ENCODE assay signal across 9 cellular contexts in genomic region chr12:26787125-26787495, GRCh38. TPM values are rescaled to one million over a fixed set of nuclear protein-coding genes. Genes with fewer than 3 reads are reported as not detected.
DNase-seq lines count a peak whose midpoint lies in the region; ATAC-seq and TF ChIP-seq lines count a peak whose summit lies in the region.
"Had no signal": no experiment of that assay in that cellular context is flagged by ENCODE, and none has a peak within 500 bp of the region (broad histone marks: within the 10 kb centered on the region; RNA-seq: fewer than 3 reads in every experiment).

No MANE protein-coding gene starts in this region.

- peaks cover 2% of the 10 kb centered on the region; the same call in 1 of the 2 replicates for H3K36me3 ChIP-seq in MG63
- no peaks in the 10 kb centered on the region for H3K36me3 ChIP-seq in lower lobe of right lung

- peaks cover 48% of the 10 kb centered on the region for H3K36me3 Mint-ChIP-seq in dendritic cell treated with granulocyte-macrophage colony-stimulating factor and Interleukin-4, amounts not matched to agents 40 ng/mL and 50 ng/mL, for 4 days (ENCODE audit: low read depth)
- peaks cover 48% of the 10 kb centered on the region for H3K36me3 Mint-ChIP-seq in CD4-positive, alpha-beta T cell (ENCODE audit: low read depth)

- H3K4me3 ChIP-seq in MG63 (no peak overlapping the region), lower lobe of right lung (no peak overlapping the region)

- no peak overlapping the region for H3K4me3 Mint-ChIP-seq in dendritic cell treated with granulocyte-macrophage colony-stimulating factor and Interleukin-4, amounts not matched to agents 40 ng/mL and 50 ng/mL, for 4 days
- no peak overlapping the region for H3K4me3 Mint-ChIP-seq in CD4-positive, alpha-beta T cell

- H3K9me3 ChIP-seq in MG63 (no peaks in the 10 kb centered on the region), lower lobe of right lung (no peaks in the 10 kb centered on the region)
- H3K9me3 ChIP-seq in CD4-positive, alpha-beta T cell (ENCODE audit: control insufficient read depth, low read length): no peaks in the 10 kb centered on the region

- H3K27ac Mint-ChIP-seq in dendritic cell treated with granulocyte-macrophage colony-stimulating factor and Interleukin-4, amounts not matched to agents 40 ng/mL and 50 ng/mL, for 4 days: peak overlapping the region; percentile 7
- H3K27ac Mint-ChIP-seq in CD4-positive, alpha-beta T cell: no peak overlapping the region

- H3K27ac ChIP-seq in lower lobe of right lung: peak overlapping the region; percentile 16
- no peak overlapping the region for H3K27ac ChIP-seq in CD4-positive, alpha-beta T cell (ENCODE audit: low read depth, low read length)

- no peaks in the 10 kb centered on the region for H3K27me3 Mint-ChIP-seq in dendritic cell treated with granulocyte-macrophage colony-stimulating factor and Interleukin-4, amounts not matched to agents 40 ng/mL and 50 ng/mL, for 4 days
- H3K27me3 Mint-ChIP-seq in CD4-positive, alpha-beta T cell: no peaks in the 10 kb centered on the region

- peaks cover 51% of the 10 kb centered on the region for H3K4me1 Mint-ChIP-seq in dendritic cell treated with granulocyte-macrophage colony-stimulating factor and Interleukin-4, amounts not matched to agents 40 ng/mL and 50 ng/mL, for 4 days (ENCODE audit: low read depth)
- H3K4me1 Mint-ChIP-seq in CD4-positive, alpha-beta T cell (ENCODE audit: low read depth): peaks cover 33% of the 10 kb centered on the region

- POLR2A ChIA-PET in CD4-positive, alpha-beta T cell (lab: Charles Lee): no interaction called here

- peaks cover 54% of the 10 kb centered on the region for H3K4me1 ChIP-seq in lower lobe of right lung

- peak in 1 of 2 donors; percentile 68 for ATAC-seq in lower lobe of right lung
- no peak for ATAC-seq in CD4-positive, alpha-beta T cell (ENCODE audit: poor library complexity)

- CTCF ChIA-PET in CD4-positive, alpha-beta T cell (lab: Charles Lee): no interaction called here

- peak; percentile 83 for DNase-seq in A172 (ENCODE audit: low spot score)
- DNase-seq in MG63: peak; percentile 42
- DNase-seq in lower lobe of right lung: no peak
- DNase-seq in DMS153 (lab: John Stamatoyannopoulos, UW): no peak
- DNase-seq in activated CD4-positive, alpha-beta T cell treated with anti-CD3 and anti-CD28 coated beads, Interleukin-2, amount 50 U/mL, for 1 hour: no peak
- DNase-seq in activated T-cell treated with anti-CD3 and anti-CD28 coated beads, Interleukin-2, amount 50 U/mL, for 48 hours: no peak
- DNase-seq in CD4-positive, alpha-beta T cell: no peak
- DNase-seq: NCI-H1048 had no signal

- H3K27me3 ChIP-seq in MG63 (no peaks in the 10 kb centered on the region), lower lobe of right lung (ENCODE audit: low read depth) (no peaks in the 10 kb centered on the region)
- H3K27me3 ChIP-seq in CD4-positive, alpha-beta T cell (ENCODE audit: control insufficient read depth, insufficient read depth, low read length): no peaks in the 10 kb centered on the region

- H3K9me3 Mint-ChIP-seq in dendritic cell treated with granulocyte-macrophage colony-stimulating factor and Interleukin-4, amounts not matched to agents 40 ng/mL and 50 ng/mL, for 4 days: no peaks in the 10 kb centered on the region
- no peaks in the 10 kb centered on the region for H3K9me3 Mint-ChIP-seq in CD4-positive, alpha-beta T cell

- intact Hi-C loops in dendritic cell treated with granulocyte-macrophage colony-stimulating factor and Interleukin-4, amounts not matched to agents 40 ng/mL and 50 ng/mL, for 4 days (cut with micrococcal nuclease): no loop called here
- intact Hi-C loops in lower lobe of right lung (cut with DNase I): no loop called here
- intact Hi-C loops in CD4-positive, alpha-beta T cell (cut with DNase I, micrococcal nuclease): no loop called here

- TF ChIP-seq CTCF in lower lobe of right lung (IDR thresholded peaks at IDR 0.05): no peak
- no peak for TF ChIP-seq CTCF in CD4-positive, alpha-beta T cell (IDR thresholded peaks at IDR 0.05)

RNA-seq across cellular contexts. Expression of gene ITPR2, which starts 45.9 kb away (rescaled TPM):
- 6.4 and 6.5 TPM in 2 replicates for total RNA-seq in A172 (2014; rRNA removed; shearing (Covaris generic))
- 3.6 and 4.6 TPM in 2 replicates for total RNA-seq in MG63 (2014; rRNA removed; shearing (Covaris generic); ENCODE audit: low replicate concordance)
- 64.0 TPM for total RNA-seq in lower lobe of right lung
- total RNA-seq in CD4-positive, alpha-beta T cell: 10 to 100 TPM; 28.8 to 29.9 TPM

Comparison
In these comparisons a context has a peak if more than half of its experiments do, and no peak if none do; other contexts are left out.
1. DNase-seq: peak in A172 (single experiment) and MG63 (single experiment); none in lower lobe of right lung (single experiment), DMS153 (single experiment), activated CD4-positive, alpha-beta T cell treated with anti-CD3 and anti-CD28 coated beads, Interleukin-2, amount 50 U/mL, for 1 hour (single experiment), activated T-cell treated with anti-CD3 and anti-CD28 coated beads, Interleukin-2, amount 50 U/mL, for 48 hours (0 of 2) and CD4-positive, alpha-beta T cell (0 of 10).